Comparison of ENCODE assay signal across 22 cellular contexts in genomic region chr12:12451063-12451462, GRCh38.
A peak's percentile ranks its signal among the peaks of the same experiment; 100 is the strongest.
DNase-seq lines count a peak whose midpoint lies in the region; ATAC-seq and TF ChIP-seq lines count a peak whose summit lies in the region.
"Had no signal": no experiment of that assay in that cellular context is flagged by ENCODE, and none has a peak within 500 bp of the region (broad histone marks: within the 10 kb centered on the region; RNA-seq: fewer than 3 reads in every experiment).

No MANE protein-coding gene starts in this region.

- TF ChIP-seq CTCF in hepatocyte (IDR thresholded peaks at IDR 0.05; ENCODE audit: poor library complexity) (no peak), lower lobe of right lung (IDR thresholded peaks at IDR 0.05) (no peak), type B pancreatic cell (conservative IDR thresholded peaks at IDR 0.05) (no peak)

- H3K27ac ChIP-seq in hepatocyte, result peak overlapping the region; percentile 96
- peak overlapping the region; percentile 46 for H3K27ac ChIP-seq in lower lobe of right lung

- H2AFZ ChIP-seq in hepatocyte, result no peak overlapping the region
- H2AFZ ChIP-seq: GM23338 had no signal

- H3K4me1 Mint-ChIP-seq in type B pancreatic cell (ENCODE audit: unreplicated experiment), result peaks cover 5% of the 10 kb centered on the region

- no peaks in the 10 kb centered on the region for H3K27me3 Mint-ChIP-seq in type B pancreatic cell
- H3K27me3 Mint-ChIP-seq: CD4-positive, alpha-beta memory T cell had no signal

- H3K4me1 ChIP-seq in hepatocyte (ENCODE audit: insufficient read depth) (peaks cover 28% of the 10 kb centered on the region), lower lobe of right lung (peaks cover 18% of the 10 kb centered on the region)

- DNase-seq in LoVo (ENCODE audit: low spot score) (peak; percentile 80), hepatocyte (ENCODE audit: low spot score) (no peak), lower lobe of right lung (no peak), type B pancreatic cell (ENCODE audit: extremely low spot score, unreplicated experiment) (no peak), NCI-H82 treated with DMSO at 0.1 percent for 48 hours (lab: John Stamatoyannopoulos, UW; ENCODE audit: unreplicated experiment) (no peak), HCEC 1CT (no peak), nucleus accumbens (lab: John Stamatoyannopoulos, UW) (no peak)
- DNase-seq: CD4-positive, alpha-beta memory T cell; DMS53; EL; Kasumi-1; MV-4-11; NCI-H187; NCI-H2107; NCI-H226; NCI-H524; NCI-H82; RPMI8226; SHP77 treated with DMSO at 0.1 percent for 48 hours had no signal

- peak; percentile 43 to 83 for ATAC-seq in lower lobe of right lung
- ATAC-seq: GM23338, HCT116, SK-N-SH treated with all-trans-retinoic acid at 6 μM for 48 hours had no signal

- H3K9me3 Mint-ChIP-seq in type B pancreatic cell, result peaks cover 8% of the 10 kb centered on the region
- H3K9me3 Mint-ChIP-seq: CD4-positive, alpha-beta memory T cell; GM23338 had no signal

- no peaks in the 10 kb centered on the region for H3K9me3 ChIP-seq in hepatocyte (ENCODE audit: low read depth)
- H3K9me3 ChIP-seq in lower lobe of right lung, result no peaks in the 10 kb centered on the region

- H3K79me2 ChIP-seq in hepatocyte, result peaks cover 2% of the 10 kb centered on the region

- H3K27ac Mint-ChIP-seq in type B pancreatic cell, result peak overlapping the region; percentile 39
- H3K27ac Mint-ChIP-seq: GM23338 had no signal

- H4K20me1 ChIP-seq in hepatocyte (ENCODE audit: insufficient read depth, poor library complexity, severe bottlenecking), result no peaks in the 10 kb centered on the region

- H3K4me2 ChIP-seq in hepatocyte, result peak overlapping the region; percentile 61
- H3K4me2 ChIP-seq: GM23338 had no signal

- H3K9me2 ChIP-seq in hepatocyte (replicated peaks; ENCODE audit: insufficient read depth), result no peaks in the 10 kb centered on the region

- H3K36me3 ChIP-seq in hepatocyte (replicated peaks; ENCODE audit: insufficient read depth, low read depth) (no peaks in the 10 kb centered on the region), lower lobe of right lung (no peaks in the 10 kb centered on the region)

- WGBS in hepatocyte (ENCODE audit: low lambda C conversion rate, missing lambda C conversion rate), result 55% methylated on average over 4 of the region's 4 CpGs

- H3K27me3 ChIP-seq in hepatocyte, result no peaks in the 10 kb centered on the region
- no peaks in the 10 kb centered on the region for H3K27me3 ChIP-seq in lower lobe of right lung (ENCODE audit: low read depth)

- no peak overlapping the region for H3K4me3 ChIP-seq in hepatocyte
- no peak overlapping the region for H3K4me3 ChIP-seq in lower lobe of right lung
- H3K4me3 ChIP-seq: GM23338 had no signal

- H3K36me3 Mint-ChIP-seq in type B pancreatic cell, result peaks cover 8% of the 10 kb centered on the region

- intact Hi-C loops in lower lobe of right lung (cut with DNase I), result no loop called here

- H3K4me3 Mint-ChIP-seq in type B pancreatic cell, result no peak overlapping the region
- H3K4me3 Mint-ChIP-seq: CD4-positive, alpha-beta memory T cell; GM23338 had no signal
